Comparison of ENCODE assay signal across 1 cellular context in the genomic region with DNA sequence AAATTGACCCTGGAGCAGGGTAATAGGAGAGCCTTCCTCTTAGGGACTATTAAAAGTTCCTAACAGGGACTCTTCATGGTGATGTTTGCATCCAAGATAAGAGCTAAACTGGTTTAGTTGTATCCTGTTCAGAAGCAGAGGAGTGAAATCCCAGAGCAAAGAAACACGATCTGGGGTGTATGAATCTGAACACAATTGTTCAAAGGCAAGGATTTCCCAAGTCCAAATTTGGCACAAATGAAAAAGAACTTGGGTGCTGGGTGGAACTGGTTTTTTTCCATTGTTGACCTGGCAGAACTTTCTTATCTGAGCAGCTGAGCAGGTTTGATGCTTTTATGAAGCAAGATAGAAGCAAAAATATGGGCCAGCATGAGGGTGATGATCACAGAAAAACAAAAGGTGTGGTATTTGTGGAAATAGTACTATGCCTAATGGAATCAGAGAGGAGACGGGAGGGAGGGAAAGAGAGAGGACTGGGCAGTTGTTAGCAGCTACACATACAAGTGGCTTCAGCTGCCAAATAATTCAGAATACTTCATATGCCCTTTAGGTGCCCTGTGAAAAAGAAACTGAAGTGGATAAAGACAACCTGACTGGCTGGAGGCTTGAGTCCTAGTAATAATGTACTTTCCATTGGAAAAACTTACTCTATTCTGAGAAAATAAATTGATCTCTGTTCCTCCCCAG.
A peak's percentile ranks its signal among the peaks of the same experiment; 100 is the strongest.
TF ChIP-seq lines count a peak whose summit lies in the region.

No MANE protein-coding gene starts in this region.

TF ChIP-seq in HepG2, 621 proteins besides CTCF, POLR2A, EP300 and RAD21 (continued from another document and continues in another):
- TF ChIP-seq, protein P1, sequence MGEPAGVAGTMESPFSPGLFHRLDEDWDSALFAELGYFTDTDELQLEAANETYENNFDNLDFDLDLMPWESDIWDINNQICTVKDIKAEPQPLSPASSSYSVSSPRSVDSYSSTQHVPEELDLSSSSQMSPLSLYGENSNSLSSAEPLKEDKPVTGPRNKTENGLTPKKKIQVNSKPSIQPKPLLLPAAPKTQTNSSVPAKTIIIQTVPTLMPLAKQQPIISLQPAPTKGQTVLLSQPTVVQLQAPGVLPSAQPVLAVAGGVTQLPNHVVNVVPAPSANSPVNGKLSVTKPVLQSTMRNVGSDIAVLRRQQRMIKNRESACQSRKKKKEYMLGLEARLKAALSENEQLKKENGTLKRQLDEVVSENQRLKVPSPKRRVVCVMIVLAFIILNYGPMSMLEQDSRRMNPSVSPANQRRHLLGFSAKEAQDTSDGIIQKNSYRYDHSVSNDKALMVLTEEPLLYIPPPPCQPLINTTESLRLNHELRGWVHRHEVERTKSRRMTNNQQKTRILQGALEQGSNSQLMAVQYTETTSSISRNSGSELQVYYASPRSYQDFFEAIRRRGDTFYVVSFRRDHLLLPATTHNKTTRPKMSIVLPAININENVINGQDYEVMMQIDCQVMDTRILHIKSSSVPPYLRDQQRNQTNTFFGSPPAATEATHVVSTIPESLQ (CRISPR knock-in tag; conservative IDR thresholded peaks at IDR 0.05) = 0 out of 2 replicates have a peak, but pooled peaks have one; percentile 11
- TF ChIP-seq, protein P2, sequence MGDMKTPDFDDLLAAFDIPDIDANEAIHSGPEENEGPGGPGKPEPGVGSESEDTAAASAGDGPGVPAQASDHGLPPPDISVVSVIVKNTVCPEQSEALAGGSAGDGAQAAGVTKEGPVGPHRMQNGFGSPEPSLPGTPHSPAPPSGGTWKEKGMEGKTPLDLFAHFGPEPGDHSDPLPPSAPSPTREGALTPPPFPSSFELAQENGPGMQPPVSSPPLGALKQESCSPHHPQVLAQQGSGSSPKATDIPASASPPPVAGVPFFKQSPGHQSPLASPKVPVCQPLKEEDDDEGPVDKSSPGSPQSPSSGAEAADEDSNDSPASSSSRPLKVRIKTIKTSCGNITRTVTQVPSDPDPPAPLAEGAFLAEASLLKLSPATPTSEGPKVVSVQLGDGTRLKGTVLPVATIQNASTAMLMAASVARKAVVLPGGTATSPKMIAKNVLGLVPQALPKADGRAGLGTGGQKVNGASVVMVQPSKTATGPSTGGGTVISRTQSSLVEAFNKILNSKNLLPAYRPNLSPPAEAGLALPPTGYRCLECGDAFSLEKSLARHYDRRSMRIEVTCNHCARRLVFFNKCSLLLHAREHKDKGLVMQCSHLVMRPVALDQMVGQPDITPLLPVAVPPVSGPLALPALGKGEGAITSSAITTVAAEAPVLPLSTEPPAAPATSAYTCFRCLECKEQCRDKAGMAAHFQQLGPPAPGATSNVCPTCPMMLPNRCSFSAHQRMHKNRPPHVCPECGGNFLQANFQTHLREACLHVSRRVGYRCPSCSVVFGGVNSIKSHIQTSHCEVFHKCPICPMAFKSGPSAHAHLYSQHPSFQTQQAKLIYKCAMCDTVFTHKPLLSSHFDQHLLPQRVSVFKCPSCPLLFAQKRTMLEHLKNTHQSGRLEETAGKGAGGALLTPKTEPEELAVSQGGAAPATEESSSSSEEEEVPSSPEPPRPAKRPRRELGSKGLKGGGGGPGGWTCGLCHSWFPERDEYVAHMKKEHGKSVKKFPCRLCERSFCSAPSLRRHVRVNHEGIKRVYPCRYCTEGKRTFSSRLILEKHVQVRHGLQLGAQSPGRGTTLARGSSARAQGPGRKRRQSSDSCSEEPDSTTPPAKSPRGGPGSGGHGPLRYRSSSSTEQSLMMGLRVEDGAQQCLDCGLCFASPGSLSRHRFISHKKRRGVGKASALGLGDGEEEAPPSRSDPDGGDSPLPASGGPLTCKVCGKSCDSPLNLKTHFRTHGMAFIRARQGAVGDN (CRISPR knock-in tag; IDR thresholded peaks at IDR 0.05) = no peak
- TF ChIP-seq ZNF160 (CRISPR knock-in tag; IDR thresholded peaks at IDR 0.05) (no peak), ZNF570 (CRISPR knock-in tag; IDR thresholded peaks at IDR 0.05; ENCODE audit: borderline replicate concordance) (no peak), KLF12 (CRISPR knock-in tag; IDR thresholded peaks at IDR 0.05; ENCODE audit: borderline replicate concordance) (no peak; the same call in 1 of the 2 replicates), ARNT (IDR thresholded peaks at IDR 0.05) (no peak), ZNF124 (CRISPR knock-in tag; IDR thresholded peaks at IDR 0.05) (no peak), ZC3H13 (CRISPR knock-in tag; IDR thresholded peaks at IDR 0.05) (0 out of 2 replicates have a peak, but pooled peaks have one; percentile 27), POLR2AphosphoS5 (IDR thresholded peaks at IDR 0.05; ENCODE audit: low read depth, low read length) (peak; percentile 38), FOXM1 (CRISPR knock-in tag; IDR thresholded peaks at IDR 0.05) (no peak), MAZ (IDR thresholded peaks at IDR 0.05; ENCODE audit: borderline replicate concordance, low read depth, low read length) (no peak), MAZ (CRISPR knock-in tag; IDR thresholded peaks at IDR 0.05; ENCODE audit: low read depth) (0 out of 2 replicates have a peak, but pooled peaks have one; percentile 2), SP140L (CRISPR knock-in tag; IDR thresholded peaks at IDR 0.05; ENCODE audit: borderline replicate concordance) (no peak), ZBTB38 (CRISPR knock-in tag; IDR thresholded peaks at IDR 0.05) (no peak), RXRA (CRISPR knock-in tag; IDR thresholded peaks at IDR 0.05) (no peak), ZZZ3 (CRISPR knock-in tag; IDR thresholded peaks at IDR 0.05; ENCODE audit: borderline replicate concordance) (no peak), IRX3 (CRISPR knock-in tag; IDR thresholded peaks at IDR 0.05; ENCODE audit: borderline replicate concordance, low read depth) (no peak), SRSF9 (IDR thresholded peaks at IDR 0.05; ENCODE audit: borderline replicate concordance, insufficient read depth, low read depth, low read length, poor library complexity, severe bottlenecking) (no peak), ZBTB3 (CRISPR knock-in tag; IDR thresholded peaks at IDR 0.05; ENCODE audit: borderline replicate concordance, low read depth) (no peak), ARNTL (CRISPR knock-in tag; IDR thresholded peaks at IDR 0.05) (no peak), GZF1 (CRISPR knock-in tag; IDR thresholded peaks at IDR 0.05) (no peak), GPN1 (CRISPR knock-in tag; IDR thresholded peaks at IDR 0.05; ENCODE audit: borderline replicate concordance) (no peak), CHD2 (IDR thresholded peaks at IDR 0.05; ENCODE audit: low read depth, low read length) (no peak), ZBTB8A (CRISPR knock-in tag; IDR thresholded peaks at IDR 0.05; ENCODE audit: borderline replicate concordance, low read depth) (no peak), KAT7 (CRISPR knock-in tag; IDR thresholded peaks at IDR 0.05; ENCODE audit: borderline replicate concordance) (peak; percentile 26; the same call in 1 of the 2 replicates), ZNF557 (CRISPR knock-in tag; IDR thresholded peaks at IDR 0.05) (0 out of 2 replicates have a peak, but pooled peaks have one; percentile 20), MAFG (CRISPR knock-in tag; IDR thresholded peaks at IDR 0.05) (no peak), ZNF83 (CRISPR knock-in tag; IDR thresholded peaks at IDR 0.05; ENCODE audit: borderline replicate concordance) (no peak), ZNF572 (CRISPR knock-in tag; IDR thresholded peaks at IDR 0.05) (no peak), ZNF33A (CRISPR knock-in tag; IDR thresholded peaks at IDR 0.05; ENCODE audit: borderline replicate concordance) (no peak)
- TF ChIP-seq, protein P3, sequence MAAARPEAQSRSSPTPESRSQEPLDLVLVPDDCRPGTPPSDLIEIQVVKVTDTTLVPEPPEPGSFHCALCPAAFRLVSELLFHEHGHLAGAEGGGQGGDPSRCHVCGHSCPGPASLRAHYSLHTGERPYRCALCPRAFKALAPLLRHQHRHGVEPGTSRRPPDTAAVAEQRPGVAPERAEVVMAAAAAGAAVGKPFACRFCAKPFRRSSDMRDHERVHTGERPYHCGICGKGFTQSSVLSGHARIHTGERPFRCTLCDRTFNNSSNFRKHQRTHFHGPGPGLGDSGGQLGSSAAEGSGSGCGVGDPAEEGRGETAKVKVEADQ (CRISPR knock-in tag; IDR thresholded peaks at IDR 0.05; ENCODE audit: borderline replicate concordance) = no peak
- TF ChIP-seq, protein P4, sequence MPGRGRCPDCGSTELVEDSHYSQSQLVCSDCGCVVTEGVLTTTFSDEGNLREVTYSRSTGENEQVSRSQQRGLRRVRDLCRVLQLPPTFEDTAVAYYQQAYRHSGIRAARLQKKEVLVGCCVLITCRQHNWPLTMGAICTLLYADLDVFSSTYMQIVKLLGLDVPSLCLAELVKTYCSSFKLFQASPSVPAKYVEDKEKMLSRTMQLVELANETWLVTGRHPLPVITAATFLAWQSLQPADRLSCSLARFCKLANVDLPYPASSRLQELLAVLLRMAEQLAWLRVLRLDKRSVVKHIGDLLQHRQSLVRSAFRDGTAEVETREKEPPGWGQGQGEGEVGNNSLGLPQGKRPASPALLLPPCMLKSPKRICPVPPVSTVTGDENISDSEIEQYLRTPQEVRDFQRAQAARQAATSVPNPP (CRISPR knock-in tag; IDR thresholded peaks at IDR 0.05) = no peak
- TF ChIP-seq, protein P5, sequence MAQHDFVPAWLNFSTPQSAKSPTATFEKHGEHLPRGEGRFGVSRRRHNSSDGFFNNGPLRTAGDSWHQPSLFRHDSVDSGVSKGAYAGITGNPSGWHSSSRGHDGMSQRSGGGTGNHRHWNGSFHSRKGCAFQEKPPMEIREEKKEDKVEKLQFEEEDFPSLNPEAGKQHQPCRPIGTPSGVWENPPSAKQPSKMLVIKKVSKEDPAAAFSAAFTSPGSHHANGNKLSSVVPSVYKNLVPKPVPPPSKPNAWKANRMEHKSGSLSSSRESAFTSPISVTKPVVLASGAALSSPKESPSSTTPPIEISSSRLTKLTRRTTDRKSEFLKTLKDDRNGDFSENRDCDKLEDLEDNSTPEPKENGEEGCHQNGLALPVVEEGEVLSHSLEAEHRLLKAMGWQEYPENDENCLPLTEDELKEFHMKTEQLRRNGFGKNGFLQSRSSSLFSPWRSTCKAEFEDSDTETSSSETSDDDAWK (CRISPR knock-in tag; IDR thresholded peaks at IDR 0.05) = no peak
- TF ChIP-seq, protein P6, sequence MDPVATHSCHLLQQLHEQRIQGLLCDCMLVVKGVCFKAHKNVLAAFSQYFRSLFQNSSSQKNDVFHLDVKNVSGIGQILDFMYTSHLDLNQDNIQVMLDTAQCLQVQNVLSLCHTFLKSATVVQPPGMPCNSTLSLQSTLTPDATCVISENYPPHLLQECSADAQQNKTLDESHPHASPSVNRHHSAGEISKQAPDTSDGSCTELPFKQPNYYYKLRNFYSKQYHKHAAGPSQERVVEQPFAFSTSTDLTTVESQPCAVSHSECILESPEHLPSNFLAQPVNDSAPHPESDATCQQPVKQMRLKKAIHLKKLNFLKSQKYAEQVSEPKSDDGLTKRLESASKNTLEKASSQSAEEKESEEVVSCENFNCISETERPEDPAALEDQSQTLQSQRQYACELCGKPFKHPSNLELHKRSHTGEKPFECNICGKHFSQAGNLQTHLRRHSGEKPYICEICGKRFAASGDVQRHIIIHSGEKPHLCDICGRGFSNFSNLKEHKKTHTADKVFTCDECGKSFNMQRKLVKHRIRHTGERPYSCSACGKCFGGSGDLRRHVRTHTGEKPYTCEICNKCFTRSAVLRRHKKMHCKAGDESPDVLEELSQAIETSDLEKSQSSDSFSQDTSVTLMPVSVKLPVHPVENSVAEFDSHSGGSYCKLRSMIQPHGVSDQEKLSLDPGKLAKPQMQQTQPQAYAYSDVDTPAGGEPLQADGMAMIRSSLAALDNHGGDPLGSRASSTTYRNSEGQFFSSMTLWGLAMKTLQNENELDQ (CRISPR knock-in tag; IDR thresholded peaks at IDR 0.05; ENCODE audit: borderline replicate concordance) = no peak
- TF ChIP-seq, protein P7, sequence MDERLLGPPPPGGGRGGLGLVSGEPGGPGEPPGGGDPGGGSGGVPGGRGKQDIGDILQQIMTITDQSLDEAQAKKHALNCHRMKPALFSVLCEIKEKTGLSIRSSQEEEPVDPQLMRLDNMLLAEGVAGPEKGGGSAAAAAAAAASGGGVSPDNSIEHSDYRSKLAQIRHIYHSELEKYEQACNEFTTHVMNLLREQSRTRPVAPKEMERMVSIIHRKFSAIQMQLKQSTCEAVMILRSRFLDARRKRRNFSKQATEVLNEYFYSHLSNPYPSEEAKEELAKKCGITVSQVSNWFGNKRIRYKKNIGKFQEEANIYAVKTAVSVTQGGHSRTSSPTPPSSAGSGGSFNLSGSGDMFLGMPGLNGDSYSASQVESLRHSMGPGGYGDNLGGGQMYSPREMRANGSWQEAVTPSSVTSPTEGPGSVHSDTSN (CRISPR knock-in tag; IDR thresholded peaks at IDR 0.05) = no peak
- TF ChIP-seq, protein P8, sequence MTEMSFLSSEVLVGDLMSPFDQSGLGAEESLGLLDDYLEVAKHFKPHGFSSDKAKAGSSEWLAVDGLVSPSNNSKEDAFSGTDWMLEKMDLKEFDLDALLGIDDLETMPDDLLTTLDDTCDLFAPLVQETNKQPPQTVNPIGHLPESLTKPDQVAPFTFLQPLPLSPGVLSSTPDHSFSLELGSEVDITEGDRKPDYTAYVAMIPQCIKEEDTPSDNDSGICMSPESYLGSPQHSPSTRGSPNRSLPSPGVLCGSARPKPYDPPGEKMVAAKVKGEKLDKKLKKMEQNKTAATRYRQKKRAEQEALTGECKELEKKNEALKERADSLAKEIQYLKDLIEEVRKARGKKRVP (CRISPR knock-in tag; IDR thresholded peaks at IDR 0.05) = 0 out of 4 replicates have a peak, but pooled peaks of 1 of the 2 experiments have one; percentile 19
- TF ChIP-seq, protein P9, sequence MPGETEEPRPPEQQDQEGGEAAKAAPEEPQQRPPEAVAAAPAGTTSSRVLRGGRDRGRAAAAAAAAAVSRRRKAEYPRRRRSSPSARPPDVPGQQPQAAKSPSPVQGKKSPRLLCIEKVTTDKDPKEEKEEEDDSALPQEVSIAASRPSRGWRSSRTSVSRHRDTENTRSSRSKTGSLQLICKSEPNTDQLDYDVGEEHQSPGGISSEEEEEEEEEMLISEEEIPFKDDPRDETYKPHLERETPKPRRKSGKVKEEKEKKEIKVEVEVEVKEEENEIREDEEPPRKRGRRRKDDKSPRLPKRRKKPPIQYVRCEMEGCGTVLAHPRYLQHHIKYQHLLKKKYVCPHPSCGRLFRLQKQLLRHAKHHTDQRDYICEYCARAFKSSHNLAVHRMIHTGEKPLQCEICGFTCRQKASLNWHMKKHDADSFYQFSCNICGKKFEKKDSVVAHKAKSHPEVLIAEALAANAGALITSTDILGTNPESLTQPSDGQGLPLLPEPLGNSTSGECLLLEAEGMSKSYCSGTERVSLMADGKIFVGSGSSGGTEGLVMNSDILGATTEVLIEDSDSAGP (CRISPR knock-in tag; IDR thresholded peaks at IDR 0.05; ENCODE audit: borderline replicate concordance) = no peak
- TF ChIP-seq, protein P10, sequence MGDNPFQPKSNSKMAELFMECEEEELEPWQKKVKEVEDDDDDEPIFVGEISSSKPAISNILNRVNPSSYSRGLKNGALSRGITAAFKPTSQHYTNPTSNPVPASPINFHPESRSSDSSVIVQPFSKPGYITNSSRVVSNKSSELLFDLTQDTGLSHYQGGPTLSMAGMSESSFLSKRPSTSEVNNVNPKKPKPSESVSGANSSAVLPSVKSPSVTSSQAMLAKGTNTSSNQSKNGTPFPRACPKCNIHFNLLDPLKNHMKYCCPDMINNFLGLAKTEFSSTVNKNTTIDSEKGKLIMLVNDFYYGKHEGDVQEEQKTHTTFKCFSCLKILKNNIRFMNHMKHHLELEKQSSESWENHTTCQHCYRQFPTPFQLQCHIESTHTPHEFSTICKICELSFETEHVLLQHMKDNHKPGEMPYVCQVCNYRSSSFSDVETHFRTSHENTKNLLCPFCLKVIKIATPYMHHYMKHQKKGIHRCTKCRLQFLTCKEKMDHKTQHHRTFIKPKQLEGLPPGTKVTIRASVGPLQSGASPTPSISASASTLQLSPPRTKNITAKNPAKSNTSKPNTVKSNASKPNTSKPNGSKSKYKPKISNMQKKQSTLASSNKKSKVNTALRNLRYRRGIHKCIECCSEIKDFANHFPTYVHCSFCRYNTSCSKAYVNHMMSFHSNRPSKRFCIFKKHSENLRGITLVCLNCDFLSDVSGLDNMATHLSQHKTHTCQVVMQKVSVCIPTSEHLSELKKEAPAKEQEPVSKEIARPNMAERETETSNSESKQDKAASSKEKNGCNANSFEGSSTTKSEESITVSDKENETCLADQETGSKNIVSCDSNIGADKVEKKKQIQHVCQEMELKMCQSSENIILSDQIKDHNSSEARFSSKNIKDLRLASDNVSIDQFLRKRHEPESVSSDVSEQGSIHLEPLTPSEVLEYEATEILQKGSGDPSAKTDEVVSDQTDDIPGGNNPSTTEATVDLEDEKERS (CRISPR knock-in tag; IDR thresholded peaks at IDR 0.05) = no peak
